29 cellular contexts compared by ENCODE assay signal in the genomic region with DNA sequence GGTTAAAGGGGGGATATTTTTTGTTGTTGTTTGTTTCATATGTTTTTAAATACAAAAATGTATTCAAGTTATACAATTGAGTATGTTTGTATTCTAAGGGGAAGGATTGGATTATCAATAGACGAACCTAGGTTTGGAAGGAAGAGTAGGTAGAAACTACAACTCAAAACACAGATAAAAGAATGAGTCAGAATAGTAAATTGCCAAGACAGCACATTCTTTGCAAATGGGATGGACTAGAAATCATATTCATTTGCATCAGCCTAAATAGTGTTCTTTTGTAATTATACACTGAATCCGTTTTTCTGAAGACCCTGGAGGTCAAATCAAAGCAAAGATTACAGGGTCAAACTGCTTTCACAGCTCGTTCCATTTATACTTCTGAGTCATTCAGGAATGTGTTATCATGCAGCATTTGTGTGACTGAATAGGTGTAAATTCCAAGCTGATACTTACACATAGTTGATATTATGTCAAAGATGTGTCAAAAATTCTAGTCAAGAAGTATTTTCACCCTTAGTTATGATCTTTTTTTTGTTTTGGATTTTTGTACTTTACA.
DNase-seq lines count a peak whose midpoint lies in the region; ATAC-seq, FAIRE-seq and TF ChIP-seq lines count a peak whose summit lies in the region.
"Had no signal": no experiment of that assay in that cellular context is flagged by ENCODE, and none has a peak within 500 bp of the region (broad histone marks: within the 10 kb centered on the region; RNA-seq: fewer than 3 reads in every experiment).

No MANE protein-coding gene starts in this region.

- CTCF ChIA-PET in HepG2 (lab: Yijun Ruan, JAX; ENCODE audit: low intra/inter-chr PET ratio, low total read pairs) = no interaction called here

- H3K79me2 ChIP-seq in HepG2 (ENCODE audit: insufficient read depth, low read length) (no peaks in the 10 kb centered on the region), keratinocyte (ENCODE audit: control insufficient read depth, insufficient read depth, low read length) (no peaks in the 10 kb centered on the region)

- H2AFZ ChIP-seq in HepG2 (ENCODE audit: low read length) (no peak overlapping the region), keratinocyte (ENCODE audit: control insufficient read depth, low read length) (no peak overlapping the region)

- intact Hi-C loops in HepG2 (cut with micrococcal nuclease; ENCODE audit: unreplicated experiment) = no loop called here
- intact Hi-C loops in right lobe of liver (cut with DNase I) = no loop called here
- intact Hi-C loops in ascending aorta (cut with DNase I) = no loop called here
- intact Hi-C loops in prostate gland (cut with DNase I) = no loop called here

- FAIRE-seq in HepG2 (lab: Jason Lieb, UNC) = no peak
- no peak for FAIRE-seq in bronchial epithelial cell (lab: Jason Lieb, UNC)
- FAIRE-seq in keratinocyte (lab: Jason Lieb, UNC) = peak; percentile 92
- FAIRE-seq: GM12878, H54, pancreas had no signal

- TF ChIP-seq CTCF in HepG2 (CRISPR knock-in tag; IDR thresholded peaks at IDR 0.05) (no peak), right lobe of liver (IDR thresholded peaks at IDR 0.05) (no peak), bronchial epithelial cell (IDR thresholded peaks at IDR 0.05; ENCODE audit: insufficient read depth, low read length, severe bottlenecking) (no peak), keratinocyte (optimal IDR thresholded peaks at IDR 0.05 in 1 of 3, IDR thresholded peaks at IDR 0.05 in 1 of 3, conservative IDR thresholded peaks at IDR 0.05 in 1 of 3; ENCODE audit: extremely low read depth in 1 of 3, insufficient read depth in 2 of 3, low read length in 3 of 3) (no peak), ascending aorta (IDR thresholded peaks at IDR 0.05) (no peak), prostate gland (IDR thresholded peaks at IDR 0.05) (no peak)

- in situ Hi-C loops in HepG2 (cut with HindIII; ENCODE audit: extremely low pct_ligation_motif_present, low pct_unique_long_range_greater_than_20kb) = no loop called here

- ATAC-seq in HepG2 = no peak
- ATAC-seq in right lobe of liver = no peak
- no peak for ATAC-seq in HG03378 (IDR thresholded peaks at IDR 0.05; ENCODE audit: unreplicated experiment)
- no peak for ATAC-seq in HG03196 (IDR thresholded peaks at IDR 0.05; ENCODE audit: unreplicated experiment)
- ATAC-seq: activated CD8-positive, alpha-beta memory T cell treated with anti-CD3 and anti-CD28 coated beads, Interleukin-2, amount 10 ng/mL, durations not matched to agents 7 days and 5 days; activated T-cell treated with anti-CD3 and anti-CD28 coated beads, Interleukin-2, amount 50 U/mL, for 72 hours; GM12878; natural killer cell treated with Interleukin-12 subunit alpha and Interleukin-12 subunit beta and Interleukin-15 and Interleukin-18, amount 100 ng/mL, for 72 hours; pancreas; sciatic nerve had no signal

- TF ChIP-seq POLR2A in HepG2 (IDR thresholded peaks at IDR 0.05; ENCODE audit: insufficient read depth in 1 of 2, low read depth in 2 of 2, low read length in 2 of 2) (no peak), right lobe of liver (IDR thresholded peaks at IDR 0.05) (no peak), prostate gland (IDR thresholded peaks at IDR 0.05) (no peak)

- TF ChIP-seq EP300 in HepG2 (IDR thresholded peaks at IDR 0.05; ENCODE audit: low read depth in 2 of 2, low read length in 2 of 2) (no peak), HepG2 (CRISPR knock-in tag; IDR thresholded peaks at IDR 0.05; ENCODE audit: borderline replicate concordance) (no peak)

- no peaks in the 10 kb centered on the region for H3K9me3 ChIP-seq in HepG2 (ENCODE audit: low read length)
- H3K9me3 ChIP-seq in right lobe of liver = no peaks in the 10 kb centered on the region
- no peaks in the 10 kb centered on the region for H3K9me3 ChIP-seq in keratinocyte (ENCODE audit: control insufficient read depth, low read depth, low read length)
- no peaks in the 10 kb centered on the region for H3K9me3 ChIP-seq in ascending aorta
- no peaks in the 10 kb centered on the region for H3K9me3 ChIP-seq in prostate gland
- H3K9me3 ChIP-seq: pancreas, SK-N-SH, stomach, tibial artery had no signal

- H3K9me1 ChIP-seq in keratinocyte (ENCODE audit: control insufficient read depth, extremely low read depth, insufficient read depth, low read length) = no peaks in the 10 kb centered on the region

- H3K27me3 ChIP-seq in HepG2 (ENCODE audit: control insufficient read depth in 1 of 2, insufficient read depth in 2 of 2, low read length in 2 of 2) = 0 out of 5 replicates have a peak, but pooled peaks cover 0 to 1% of the 10 kb centered on the region in 2 experiments
- no peaks in the 10 kb centered on the region for H3K27me3 ChIP-seq in right lobe of liver
- H3K27me3 ChIP-seq in bronchial epithelial cell (ENCODE audit: control insufficient read depth, insufficient read depth, low read length) = no peaks in the 10 kb centered on the region
- no peaks in the 10 kb centered on the region for H3K27me3 ChIP-seq in keratinocyte (ENCODE audit: control insufficient read depth, extremely low read depth, insufficient read depth, low read length)
- H3K27me3 ChIP-seq in ascending aorta = no peaks in the 10 kb centered on the region
- H3K27me3 ChIP-seq in prostate gland (replicated peaks; ENCODE audit: insufficient read depth) = no peaks in the 10 kb centered on the region
- H3K27me3 ChIP-seq: dorsolateral prefrontal cortex, pancreas, stomach, tibial artery had no signal

- H3K36me3 ChIP-seq in HepG2 (replicated peaks in 1 of 2; ENCODE audit: control insufficient read depth in 1 of 2, insufficient read depth in 2 of 2, low read length in 2 of 2) (no peaks in the 10 kb centered on the region), right lobe of liver (no peaks in the 10 kb centered on the region), bronchial epithelial cell (ENCODE audit: control insufficient read depth, insufficient read depth, low read length) (no peaks in the 10 kb centered on the region), keratinocyte (ENCODE audit: control insufficient read depth in 2 of 2, extremely low read depth in 1 of 2, insufficient read depth in 2 of 2, low read length in 2 of 2) (no peaks in the 10 kb centered on the region), ascending aorta (no peaks in the 10 kb centered on the region), prostate gland (no peaks in the 10 kb centered on the region)
- H3K36me3 ChIP-seq: pancreas, stomach, tibial artery had no signal

- TF ChIP-seq RAD21 in HepG2 (CRISPR knock-in tag; IDR thresholded peaks at IDR 0.05) = no peak

- H3K4me1 ChIP-seq in HepG2 (ENCODE audit: insufficient read depth, low read length) = no peaks in the 10 kb centered on the region
- no peaks in the 10 kb centered on the region for H3K4me1 ChIP-seq in right lobe of liver
- H3K4me1 ChIP-seq in keratinocyte (ENCODE audit: control insufficient read depth, extremely low read depth, insufficient read depth, low read length) = peaks cover 30% of the 10 kb centered on the region
- H3K4me1 ChIP-seq in ascending aorta = no peaks in the 10 kb centered on the region
- no peaks in the 10 kb centered on the region for H3K4me1 ChIP-seq in prostate gland (replicated peaks)
- H3K4me1 ChIP-seq: pancreas had no signal

- H3K4me3 ChIP-seq in HepG2 (replicated peaks in 1 of 3; ENCODE audit: insufficient read depth in 1 of 3, low read depth in 2 of 3, low read length in 3 of 3) = no peak overlapping the region
- H3K4me3 ChIP-seq in right lobe of liver = no peak overlapping the region
- no peak overlapping the region for H3K4me3 ChIP-seq in bronchial epithelial cell (ENCODE audit: low read depth, low read length)
- H3K4me3 ChIP-seq in keratinocyte (ENCODE audit: control insufficient read depth in 2 of 3, extremely low read depth in 1 of 3, insufficient read depth in 2 of 3, low read depth in 1 of 3, low read length in 3 of 3) = peak overlapping the region in 1 of 3 experiments; percentile 7
- H3K4me3 ChIP-seq in ascending aorta = no peak overlapping the region
- no peak overlapping the region for H3K4me3 ChIP-seq in prostate gland
- H3K4me3 ChIP-seq: dorsolateral prefrontal cortex, GM12878, pancreas, stomach, tibial artery had no signal

- BruUV-seq in HepG2 (replicated peaks; lab: Mats Ljungman, UMichigan) = no TSS peak

- H4K20me1 ChIP-seq in HepG2 (ENCODE audit: insufficient read depth, low read length) (no peaks in the 10 kb centered on the region), keratinocyte (ENCODE audit: control insufficient read depth, extremely low read depth, insufficient read depth, low read length) (no peaks in the 10 kb centered on the region)

- H3K27ac ChIP-seq in HepG2 (ENCODE audit: extremely low read length, insufficient read depth, low read length) (no peak overlapping the region), right lobe of liver (no peak overlapping the region), keratinocyte (ENCODE audit: control insufficient read depth, insufficient read depth, low read length) (peak overlapping the region; percentile 38), ascending aorta (no peak overlapping the region), prostate gland (no peak overlapping the region)
- H3K27ac ChIP-seq: dorsolateral prefrontal cortex, pancreas, stomach, tibial artery, VCaP had no signal

- dilution Hi-C loops in keratinocyte (cut with MboI; ENCODE audit: extremely low pct_ligation_motif_present, low sequenced_read_pairs) = no loop called here

- POLR2A ChIA-PET in HepG2 (lab: Yijun Ruan, JAX) = no interaction called here

- 0% methylated on average over 3 of the region's 3 CpGs for WGBS in HepG2 (ENCODE audit: low lambda C conversion rate)
- WGBS in right lobe of liver (ENCODE audit: insufficient coverage, low coverage, low lambda C conversion rate, missing lambda C conversion rate) = 18% methylated on average over 3 of the region's 3 CpGs
- WGBS in prostate gland = 65% methylated on average over 3 of the region's 3 CpGs

- H3K4me2 ChIP-seq in HepG2 (ENCODE audit: low read depth, low read length) (no peak overlapping the region), keratinocyte (ENCODE audit: control insufficient read depth, extremely low read depth, insufficient read depth, low read depth, low read length) (peak overlapping the region; percentile 69)
- H3K4me2 ChIP-seq: SK-N-SH had no signal

- DNase-seq in HepG2 (ENCODE audit: low spot score) (no peak), right lobe of liver (no peak), bronchial epithelial cell (ENCODE audit: low read depth) (peak; percentile 75), keratinocyte (ENCODE audit: low read depth, low spot score) (peak; percentile 21), ascending aorta (ENCODE audit: low spot score in 2 of 2) (no peak), prostate gland (ENCODE audit: low spot score) (no peak)
- DNase-seq: 8988T; activated CD4-positive, alpha-beta T cell treated with anti-CD3 and anti-CD28 coated beads, Interleukin-2, amount 10 ng/mL, durations not matched to agents 7 days and 5 days; activated CD8-positive, alpha-beta memory T cell treated with anti-CD3 and anti-CD28 coated beads, Interleukin-2, amount 10 ng/mL, durations not matched to agents 7 days and 5 days; activated naive CD4-positive, alpha-beta T cell treated with anti-CD3 and anti-CD28 coated beads for 36 hours; activated T-cell treated with anti-CD3 and anti-CD28 coated beads, Interleukin-2, amount 50 U/mL, for 72 hours; DMS79; dorsolateral prefrontal cortex; NCI-H1048; NCI-H187; NCI-H526; pancreas; RPMI8226; SK-N-SH; stimulated activated CD8-positive, alpha-beta memory T cell treated with anti-CD3 and anti-CD28 coated beads, Interleukin-4, amount 100 ng/mL, for 48 hours; stomach; tibial artery had no signal

- H3K9ac ChIP-seq in HepG2 (ENCODE audit: insufficient read depth, low read depth, low read length) (no peak overlapping the region), keratinocyte (ENCODE audit: control insufficient read depth, extremely low read depth, insufficient read depth, low read length) (no peak overlapping the region)
- H3K9ac ChIP-seq: SK-N-SH had no signal

Comparison
In these comparisons a context has a peak if more than half of its experiments do, and no peak if none do; other contexts are left out.
1. DNase-seq: peak in bronchial epithelial cell (single experiment) and keratinocyte (single experiment); none in HepG2 (single experiment), right lobe of liver (0 of 3), ascending aorta (0 of 2) and prostate gland (single experiment).